In the genomic region with DNA sequence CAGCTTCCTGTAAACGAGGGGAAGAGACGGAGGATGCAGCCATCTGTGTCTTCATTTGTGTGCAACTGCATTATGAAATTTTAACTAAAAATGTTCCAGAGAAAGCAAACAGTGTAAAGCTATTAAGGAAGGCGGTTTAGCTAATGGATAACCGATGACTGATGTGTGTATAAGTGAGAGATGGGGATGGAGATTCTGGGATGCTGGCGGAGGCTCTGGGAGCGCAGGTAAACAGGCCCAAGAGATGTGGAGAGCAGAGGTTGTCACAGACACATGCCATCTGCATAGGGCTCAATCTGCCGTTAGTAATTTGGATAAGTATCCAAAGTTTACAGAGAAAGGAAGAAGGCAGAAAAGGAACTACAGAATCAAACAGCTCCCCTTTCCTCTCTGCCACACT, we compare ENCODE assay signal across 17 cellular contexts.
DNase-seq lines count a peak whose midpoint lies in the region; ATAC-seq, FAIRE-seq and TF ChIP-seq lines count a peak whose summit lies in the region.
"Had no signal": no experiment of that assay in that cellular context is flagged by ENCODE, and none has a peak within 500 bp of the region (broad histone marks: within the 10 kb centered on the region; RNA-seq: fewer than 3 reads in every experiment).

No MANE protein-coding gene starts in this region.

- H3K36me3 ChIP-seq in pancreas, result no peaks in the 10 kb centered on the region
- H3K36me3 ChIP-seq: HAP-1, MG63 had no signal

- WGBS in pancreas, 2 donors, result 18 to 32% methylated on average over 7 of the region's 7 CpGs

- H3K27ac ChIP-seq in pancreas, result no peak overlapping the region
- no peak overlapping the region for H3K27ac ChIP-seq in substantia nigra (ENCODE audit: low read depth, low read length, poor library complexity, severe bottlenecking)
- H3K27ac ChIP-seq: PC-9 had no signal

- TF ChIP-seq CTCF in pancreas (IDR thresholded peaks at IDR 0.05), result no peak

- peaks cover 0 to 7% (median 0%) of the 10 kb centered on the region in 4 donors for H3K27me3 ChIP-seq in pancreas
- H3K27me3 ChIP-seq: MG63 had no signal

- no peak for FAIRE-seq in pancreas (lab: Jason Lieb, UNC)

- DNase-seq in NCI-H1417 (lab: John Stamatoyannopoulos, UW) (peak in 2 of 3 experiments; percentile 29 to 61), NCI-H1417 treated with DMSO at 0.1 percent for 48 hours (lab: John Stamatoyannopoulos, UW) (no peak), NCI-H1694 (lab: John Stamatoyannopoulos, UW) (peak; percentile 30), NCI-H69 (lab: John Stamatoyannopoulos, UW) (peak; percentile 80), pancreas (no peak), substantia nigra (lab: John Stamatoyannopoulos, UW) (no peak), cardiac septum (ENCODE audit: low spot score) (no peak)
- DNase-seq: AML-193, COR-L47, DMS79 treated with DMSO at 0.1 percent for 48 hours, IMR-90, Karpas-422, MG63, NCI-H2081 treated with DMSO at 0.1 percent for 48 hours, PC-9 had no signal

- no peaks in the 10 kb centered on the region for H3K9me3 ChIP-seq in pancreas
- H3K9me3 ChIP-seq: HAP-1, MG63 had no signal

- intact Hi-C loops in pancreas (cut with DNase I), result no loop called here
- intact Hi-C loops in cardiac septum (cut with DNase I), result no loop called here

- no peaks in the 10 kb centered on the region for H3K4me1 ChIP-seq in pancreas
- H3K4me1 ChIP-seq: HAP-1 had no signal

- H3K4me3 ChIP-seq in pancreas, result no peak overlapping the region
- H3K4me3 ChIP-seq: HAP-1, MG63, PC-9 had no signal

- ATAC-seq in pancreas, result peak in 3 of 4 donors; percentile 32 to 89 (median 85)
- no peak for ATAC-seq in GM21529 (IDR thresholded peaks at IDR 0.05; ENCODE audit: unreplicated experiment)

Comparison
In these comparisons a context has a peak if more than half of its experiments do, and no peak if none do; other contexts are left out.
1. DNase-seq: peak in NCI-H1417 (2 of 3), NCI-H1694 (single experiment) and NCI-H69 (single experiment); none in NCI-H1417 treated with DMSO at 0.1 percent for 48 hours (single experiment), pancreas (0 of 6), substantia nigra (0 of 49) and cardiac septum (single experiment).